Comparison of ENCODE assay signal across 9 cellular contexts in genomic region chr1:150282558-150282958, GRCh38. TPM values are rescaled to one million over a fixed set of nuclear protein-coding genes. Genes with fewer than 3 reads are reported as not detected.
DNase-seq lines count a peak whose midpoint lies in the region; ATAC-seq and TF ChIP-seq lines count a peak whose summit lies in the region.
"Had no signal": no experiment of that assay in that cellular context is flagged by ENCODE, and none has a peak within 500 bp of the region (broad histone marks: within the 10 kb centered on the region; RNA-seq: fewer than 3 reads in every experiment).

No MANE protein-coding gene starts in this region.

- no peak overlapping the region for H3K4me2 ChIP-seq in KMS-11

- H3K4me1 ChIP-seq in ACC112 (ENCODE audit: control insufficient read depth, insufficient read depth, low read length, unreplicated experiment) (peaks cover 11% of the 10 kb centered on the region), KMS-11 (ENCODE audit: low read depth, poor library complexity, severe bottlenecking) (no peaks in the 10 kb centered on the region), duodenal mucosa (ENCODE audit: control insufficient read depth in 1 of 2, insufficient read depth in 2 of 2, low read length in 2 of 2) (peaks cover 33 to 34% of the 10 kb centered on the region in 2 donors)
- H3K4me1 ChIP-seq in naive thymus-derived CD4-positive, alpha-beta T cell (ENCODE audit: control insufficient read depth in 2 of 2, insufficient read depth in 2 of 2, low read length in 2 of 2), result peaks cover 11 to 23% of the 10 kb centered on the region in 2 donors

- H3K27ac ChIP-seq in ACC112 (ENCODE audit: low read depth, low read length), result no peak overlapping the region
- H3K27ac ChIP-seq in KMS-11, result no peak overlapping the region
- H3K27ac ChIP-seq in duodenal mucosa (ENCODE audit: low read depth, low read length), result no peak overlapping the region
- no peak overlapping the region for H3K27ac ChIP-seq in naive thymus-derived CD4-positive, alpha-beta T cell (ENCODE audit: low read depth, low read length)

- H3K36me3 ChIP-seq in ACC112 (ENCODE audit: insufficient read depth, low read length) (0 out of 2 replicates have a peak, but pooled peaks cover 4% of the 10 kb centered on the region), KMS-11 (ENCODE audit: insufficient read depth) (no peaks in the 10 kb centered on the region), duodenal mucosa (ENCODE audit: control insufficient read depth in 1 of 2, insufficient read depth in 2 of 2, low read length in 2 of 2) (peaks cover 0 to 6% of the 10 kb centered on the region in 2 donors)
- H3K36me3 ChIP-seq in naive thymus-derived CD4-positive, alpha-beta T cell (ENCODE audit: control insufficient read depth in 2 of 3, insufficient read depth in 3 of 3, low read length in 3 of 3), result no peaks in the 10 kb centered on the region

- intact Hi-C loops in naive thymus-derived CD4-positive, alpha-beta T cell (cut with micrococcal nuclease), result loop anchor here (1.0 to 5.0 kb wide), 6 partner anchors 11 to 320 kb away; partner anchors contain the start of genes PRPF3 (in 2 of the 2), ANP32E (in 1 of the 2), APH1A (in 1 of the 2) and MRPS21 (in 1 of the 2)

- H3K36me3 Mint-ChIP-seq in naive thymus-derived CD4-positive, alpha-beta T cell, result peaks cover 0 to 4% (median 0%) of the 10 kb centered on the region in 5 donors

- H4K20me1 ChIP-seq in KMS-11 (ENCODE audit: insufficient read depth), result no peaks in the 10 kb centered on the region

- H3K27me3 Mint-ChIP-seq in naive thymus-derived CD4-positive, alpha-beta T cell, result peaks cover 0 to 13% (median 0%) of the 10 kb centered on the region in 5 donors

- H3K4me1 Mint-ChIP-seq in naive thymus-derived CD4-positive, alpha-beta T cell, result peaks cover 20 to 36% (median 32%) of the 10 kb centered on the region in 7 donors

- peak overlapping the region; percentile 82 for H3K4me3 ChIP-seq in ACC112 (ENCODE audit: low read depth, low read length)
- H3K4me3 ChIP-seq in KMS-11 (IDR thresholded peaks at IDR 0.05; ENCODE audit: insufficient read depth, low read depth, low read length), result no peak overlapping the region
- peak overlapping the region; percentile 82 to 90 for H3K4me3 ChIP-seq in duodenal mucosa (ENCODE audit: low read depth in 1 of 2, low read length in 2 of 2)
- peak overlapping the region; percentile 58 for H3K4me3 ChIP-seq in naive thymus-derived CD4-positive, alpha-beta T cell (ENCODE audit: low read length)

- peak overlapping the region; percentile 80 to 98 (median 91) for H3K27ac Mint-ChIP-seq in naive thymus-derived CD4-positive, alpha-beta T cell

- TF ChIP-seq CTCF in KMS-11 (conservative IDR thresholded peaks at IDR 0.05; ENCODE audit: low read depth, low read length), result no peak

- peak overlapping the region; percentile 17 for H2AFZ ChIP-seq in ACC112 (ENCODE audit: low read length, unreplicated experiment)
- H2AFZ ChIP-seq in KMS-11 (ENCODE audit: low read depth), result peak overlapping the region; percentile 83

- no peak overlapping the region for H3K9ac ChIP-seq in KMS-11
- H3K9ac ChIP-seq in duodenal mucosa (ENCODE audit: low read depth in 1 of 2, low read length in 2 of 2), result peak overlapping the region; percentile 36 to 44

- TF ChIP-seq POLR2A in GM18505 (IDR thresholded peaks at IDR 0.05; ENCODE audit: borderline replicate concordance, extremely low read depth, insufficient read depth, insufficient read length), result no peak

- H3K9me3 Mint-ChIP-seq in naive thymus-derived CD4-positive, alpha-beta T cell, result peaks cover 0 to 4% (median 0%) of the 10 kb centered on the region in 11 donors

- H3K79me2 ChIP-seq in ACC112 (ENCODE audit: control insufficient read depth, insufficient read depth, low read length, unreplicated experiment) (no peaks in the 10 kb centered on the region), KMS-11 (ENCODE audit: insufficient read depth, low read depth) (no peaks in the 10 kb centered on the region)

- POLR2A ChIA-PET in naive thymus-derived CD4-positive, alpha-beta T cell (lab: Charles Lee), result interaction anchor here (0.5 to 2.1 kb wide), 6 partner anchors 14 to 350 kb away, joined by 3 to 19 read pairs (median 4); partner anchors contain the start of gene APH1A

- DNase-seq in naive thymus-derived CD4-positive, alpha-beta T cell, result no peak
- no peak for DNase-seq in NAMALWA (ENCODE audit: low spot score)

- H3K27me3 ChIP-seq in ACC112 (ENCODE audit: insufficient read depth, low read length) (no peaks in the 10 kb centered on the region), KMS-11 (ENCODE audit: insufficient read depth, low read depth) (no peaks in the 10 kb centered on the region), duodenal mucosa (ENCODE audit: control insufficient read depth in 1 of 2, insufficient read depth in 2 of 2, low read length in 2 of 2) (no peaks in the 10 kb centered on the region)
- H3K27me3 ChIP-seq in naive thymus-derived CD4-positive, alpha-beta T cell (ENCODE audit: control insufficient read depth in 2 of 2, insufficient read depth in 2 of 2, low read length in 2 of 2), result no peaks in the 10 kb centered on the region

- peak overlapping the region; percentile 84 to 98 (median 94) for H3K4me3 Mint-ChIP-seq in naive thymus-derived CD4-positive, alpha-beta T cell

- no peaks in the 10 kb centered on the region for H3K9me3 ChIP-seq in duodenal mucosa (ENCODE audit: control insufficient read depth in 1 of 2, low read length in 2 of 2)
- H3K9me3 ChIP-seq in naive thymus-derived CD4-positive, alpha-beta T cell (ENCODE audit: control insufficient read depth in 2 of 3, low read length in 3 of 3), result no peaks in the 10 kb centered on the region

- CTCF ChIA-PET in naive thymus-derived CD4-positive, alpha-beta T cell (lab: Charles Lee), result no interaction called here

- no peak for ATAC-seq in naive thymus-derived CD4-positive, alpha-beta T cell
- ATAC-seq in GM18505 (IDR thresholded peaks at IDR 0.05; ENCODE audit: unreplicated experiment), result no peak
- no peak for ATAC-seq in GM19452 (IDR thresholded peaks at IDR 0.05; ENCODE audit: unreplicated experiment)
- no peak for ATAC-seq in HG03175 (IDR thresholded peaks at IDR 0.05; ENCODE audit: unreplicated experiment)

RNA-seq across cellular contexts. Expression of gene CIART, which starts 0.2 kb away (rescaled TPM):
- 1 to 10 TPM; 1.4 to 2.6 (median 2.4) TPM for total RNA-seq in naive thymus-derived CD4-positive, alpha-beta T cell
- polyA plus RNA-seq in naive thymus-derived CD4-positive, alpha-beta T cell, result 1 to 10 TPM in 1 of 2 donors, under 1 TPM in 1; 0.87 to 2.0 TPM

RNA-seq across cellular contexts. Expression of gene C1orf54, which starts 10.0 kb away (rescaled TPM):
- 1 to 10 TPM; 1.5 to 7.8 (median 4.3) TPM for total RNA-seq in naive thymus-derived CD4-positive, alpha-beta T cell
- 1 to 10 TPM; 2.7 to 5.6 TPM for polyA plus RNA-seq in naive thymus-derived CD4-positive, alpha-beta T cell

RNA-seq across cellular contexts. Expression of gene MRPS21, which starts 11.1 kb away (rescaled TPM):
- total RNA-seq in naive thymus-derived CD4-positive, alpha-beta T cell, result 10 to 100 TPM; 47.9 to 72.8 (median 67.5) TPM
- 10 to 100 TPM; 61.7 to 92.9 TPM for polyA plus RNA-seq in naive thymus-derived CD4-positive, alpha-beta T cell

RNA-seq across cellular contexts. Expression of gene APH1A, which starts 13.7 kb away (rescaled TPM):
- 100 to 1,000 TPM; 112 to 143 (median 127) TPM for total RNA-seq in naive thymus-derived CD4-positive, alpha-beta T cell
- polyA plus RNA-seq in naive thymus-derived CD4-positive, alpha-beta T cell, result 10 to 100 TPM; 70.7 to 81.4 TPM

RNA-seq across cellular contexts. Expression of gene CA14, which starts 25.0 kb away (rescaled TPM):
- not detected for total RNA-seq in naive thymus-derived CD4-positive, alpha-beta T cell
- 1 to 10 TPM in 1 of 2 donors, under 1 TPM in 1; 0.35 to 1.7 TPM for polyA plus RNA-seq in naive thymus-derived CD4-positive, alpha-beta T cell
- total RNA-seq: activated CD8-positive, alpha-beta memory T cell treated with anti-CD3 and anti-CD28 coated beads for 36 hours had no signal
